10 cellular contexts compared by ENCODE assay signal in genomic region chr1:198622532-198623218, GRCh38. TPM values are rescaled to one million over a fixed set of nuclear protein-coding genes. Genes with fewer than 3 reads are reported as not detected.
DNase-seq lines count a peak whose midpoint lies in the region; ATAC-seq and TF ChIP-seq lines count a peak whose summit lies in the region.
"Had no signal": no experiment of that assay in that cellular context is flagged by ENCODE, and none has a peak within 500 bp of the region (broad histone marks: within the 10 kb centered on the region; RNA-seq: fewer than 3 reads in every experiment).

No MANE protein-coding gene starts in this region.

- H3K4me3 ChIP-seq in HL-60 (replicated peaks; ENCODE audit: insufficient read depth, low read length), result no peak overlapping the region
- H3K4me3 ChIP-seq: left ventricle myocardium inferior, sigmoid colon had no signal

- no peaks in the 10 kb centered on the region for H3K9me3 Mint-ChIP-seq in immature natural killer cell

- peak overlapping the region; percentile 63 to 89 (median 76) for H3K4me3 Mint-ChIP-seq in immature natural killer cell

- DNase-seq in HL-60 (ENCODE audit: low read depth in 1 of 2, low spot score in 1 of 2), result no peak
- DNase-seq in immature natural killer cell, result no peak
- DNase-seq in activated CD4-positive, CD25-positive, alpha-beta regulatory T cell (lab: John Stamatoyannopoulos, UW), result no peak
- no peak for DNase-seq in effector CD8-positive, alpha-beta T cell (lab: John Stamatoyannopoulos, UW)
- DNase-seq in activated CD8-positive, alpha-beta memory T cell treated with anti-CD3 and anti-CD28 coated beads, Interleukin-2, amount 50 U/mL, for 4 hours, result no peak
- DNase-seq: left ventricle myocardium inferior, sigmoid colon had no signal

- H3K27ac ChIP-seq in HL-60 (replicated peaks), result peak overlapping the region; percentile 81
- H3K27ac ChIP-seq: left ventricle myocardium inferior, sigmoid colon had no signal

- no peaks in the 10 kb centered on the region for H3K27me3 ChIP-seq in HL-60 (ENCODE audit: insufficient read depth, poor library complexity, severe bottlenecking)
- H3K27me3 ChIP-seq: sigmoid colon had no signal

- peaks cover 0 to 11% (median 7%) of the 10 kb centered on the region in 3 donors for H3K27me3 Mint-ChIP-seq in immature natural killer cell (ENCODE audit: low read depth in 3 of 3)

- ATAC-seq in GM18498 (IDR thresholded peaks at IDR 0.05; ENCODE audit: unreplicated experiment), result peak; percentile 33
- ATAC-seq in GM21515 (IDR thresholded peaks at IDR 0.05; ENCODE audit: unreplicated experiment), result peak; percentile 29
- ATAC-seq in HG02884 (IDR thresholded peaks at IDR 0.05; ENCODE audit: unreplicated experiment), result no peak

- TF ChIP-seq CTCF in HL-60 (IDR thresholded peaks at IDR 0.05; ENCODE audit: insufficient read depth, low read length), result no peak

- peak overlapping the region; percentile 93 to 99 (median 97) for H3K27ac Mint-ChIP-seq in immature natural killer cell

- no peaks in the 10 kb centered on the region for H3K36me3 Mint-ChIP-seq in immature natural killer cell

- peaks cover 90 to 100% of the 10 kb centered on the region in 2 donors for H3K4me1 Mint-ChIP-seq in immature natural killer cell

RNA-seq across cellular contexts. Expression of gene PTPRC, which starts 16.2 kb away (rescaled TPM):
- polyA plus RNA-seq in immature natural killer cell, result 1,000 to 10,000 TPM in 2 of 3 donors, 100 to 1,000 TPM in 1; 1,000 to 1,490 (median 1,080) TPM
